ENCODE assay signal across 9 cellular contexts in genomic region chrX:2693526-2694002, GRCh38. TPM values are rescaled to one million over a fixed set of nuclear protein-coding genes. Genes with fewer than 3 reads are reported as not detected.
DNase-seq lines count a peak whose midpoint lies in the region; ATAC-seq and TF ChIP-seq lines count a peak whose summit lies in the region.
"Had no signal": no experiment of that assay in that cellular context is flagged by ENCODE, and none has a peak within 500 bp of the region (broad histone marks: within the 10 kb centered on the region; RNA-seq: fewer than 3 reads in every experiment).

No MANE protein-coding gene starts in this region.

- peak overlapping the region; percentile 99 for H3K27ac ChIP-seq in DND-41 (ENCODE audit: low read length)
- peak overlapping the region in 5 of 8 donors; percentile 58 to 88 (median 87) for H3K27ac ChIP-seq in spleen

- no peaks in the 10 kb centered on the region for H3K9me3 ChIP-seq in DND-41 (ENCODE audit: insufficient read depth, low read length, severe bottlenecking)
- no peaks in the 10 kb centered on the region for H3K9me3 ChIP-seq in T-helper 17 cell (ENCODE audit: control insufficient read depth, low read length, poor library complexity, severe bottlenecking)
- no peaks in the 10 kb centered on the region for H3K9me3 ChIP-seq in spleen

- peak overlapping the region; percentile 89 for H3K9ac ChIP-seq in DND-41 (ENCODE audit: low read depth, low read length)

- intact Hi-C loops in spleen (cut with DNase I; ENCODE audit: low total_unique reads) = loop anchor here (10.0 kb wide), 1 partner anchor 199 kb away; no protein-coding TSS in a partner anchor

- no peaks in the 10 kb centered on the region for H3K27me3 ChIP-seq in DND-41 (ENCODE audit: insufficient read depth, low read length, poor library complexity)
- no peaks in the 10 kb centered on the region for H3K27me3 ChIP-seq in spleen (replicated peaks in 1 of 7)

- H3K4me3 Mint-ChIP-seq in T-helper 17 cell = peak overlapping the region; percentile 98

- H3K79me2 ChIP-seq in DND-41 (ENCODE audit: insufficient read depth, low read length) = peaks cover 82% of the 10 kb centered on the region

- peaks cover 61% of the 10 kb centered on the region for H3K4me1 ChIP-seq in DND-41 (ENCODE audit: insufficient read depth, low read length)
- H3K4me1 ChIP-seq in spleen = peaks cover 27 to 82% (median 72%) of the 10 kb centered on the region in 6 donors

- H3K36me3 ChIP-seq in DND-41 (ENCODE audit: insufficient read depth, low read length) (peaks cover 60% of the 10 kb centered on the region), spleen (peaks cover 0 to 4% (median 0%) of the 10 kb centered on the region in 6 donors)

- DNase-seq in DND-41 = no peak
- no peak for DNase-seq in T-helper 17 cell
- no peak for DNase-seq in fibroblast of mammary gland (ENCODE audit: low read depth)
- peak; percentile 64 for DNase-seq in spleen
- DNase-seq in DMS153 (lab: John Stamatoyannopoulos, UW) = no peak
- DNase-seq in NCI-H2196 treated with DMSO at 0.1 percent for 48 hours (lab: John Stamatoyannopoulos, UW; ENCODE audit: unreplicated experiment) = no peak
- no peak for DNase-seq in NCI-H2171 treated with DMSO at 0.1 percent for 48 hours (lab: John Stamatoyannopoulos, UW)
- no peak for DNase-seq in A172 (ENCODE audit: low spot score)
- DNase-seq: NCI-H524 treated with DMSO at 0.1 percent for 48 hours had no signal

- H3K4me1 Mint-ChIP-seq in T-helper 17 cell = peaks cover 63% of the 10 kb centered on the region

- no peaks in the 10 kb centered on the region for H3K27me3 Mint-ChIP-seq in T-helper 17 cell

- peak overlapping the region; percentile 98 for H3K27ac Mint-ChIP-seq in T-helper 17 cell

- H3K4me3 ChIP-seq in DND-41 (ENCODE audit: low read depth in 1 of 2, low read length in 2 of 2) (peak overlapping the region; percentile 58 to 92), fibroblast of mammary gland (ENCODE audit: control insufficient read depth, low read depth, low read length) (peak overlapping the region; percentile 71), spleen (peak overlapping the region in 6 of 8 donors; percentile 2 to 96 (median 90))

- TF ChIP-seq CTCF in DND-41 (IDR thresholded peaks at IDR 0.05; ENCODE audit: borderline replicate concordance, extremely low read depth, low read length, poor library complexity, severe bottlenecking) = no peak
- no peak for TF ChIP-seq CTCF in fibroblast of mammary gland (conservative IDR thresholded peaks at IDR 0.05; ENCODE audit: control insufficient read depth, insufficient read depth, low read depth, low read length)
- no peak for TF ChIP-seq CTCF in spleen (IDR thresholded peaks at IDR 0.05 in 8 of 11, conservative IDR thresholded peaks at IDR 0.05 in 3 of 11)

- ATAC-seq in DND-41 (ENCODE audit: insufficient read depth, low read depth) = peak; percentile 8
- no peak for ATAC-seq in T-helper 17 cell

- no peak overlapping the region for H2AFZ ChIP-seq in DND-41 (ENCODE audit: low read depth, low read length)

- no peak for TF ChIP-seq POLR2A in spleen (IDR thresholded peaks at IDR 0.05)

- WGBS in spleen, 5 donors = 34 to 73% (median 62%) methylated on average over 6 to 8 of the region's 8 CpGs

- H3K36me3 Mint-ChIP-seq in T-helper 17 cell (ENCODE audit: low read depth) = no peaks in the 10 kb centered on the region

- peak overlapping the region; percentile 76 for H3K4me2 ChIP-seq in DND-41 (ENCODE audit: insufficient read depth, low read length)

- peaks cover 52% of the 10 kb centered on the region for H4K20me1 ChIP-seq in DND-41 (ENCODE audit: insufficient read depth, low read length)

RNA-seq across cellular contexts. Expression of gene CD99, which starts 2.5 kb away (rescaled TPM):
- 100 to 1,000 TPM; 227 to 275 TPM for total RNA-seq in T-helper 17 cell
- total RNA-seq in spleen = 100 to 1,000 TPM; 109 to 316 (median 180) TPM
- polyA plus RNA-seq in spleen = 100 to 1,000 TPM; 101 to 219 (median 189) TPM
- total RNA-seq in A172 (2014; rRNA removed; shearing (Covaris generic)) = 464 and 705 TPM in 2 replicates

RNA-seq across cellular contexts. Expression of gene XG, which starts 58.3 kb away (rescaled TPM):
- total RNA-seq in T-helper 17 cell (under 1 TPM in 1 of 2 donors, not detected in 1; 0.34 TPM), spleen (under 1 TPM in 3 of 7 donors, not detected in 4; 0.19 to 0.87 (median 0.32) TPM)
- polyA plus RNA-seq in spleen = under 1 TPM; 0.03 to 0.22 (median 0.15) TPM
- total RNA-seq in A172 (2014; rRNA removed; shearing (Covaris generic)) = not detected in 2 replicates
